ENCODE assay signal across 1 cellular context in genomic region chr14:73238262-73238852, GRCh38.
A peak's percentile ranks its signal among the peaks of the same experiment; 100 is the strongest.
TF ChIP-seq lines count a peak whose summit lies in the region.

No MANE protein-coding gene starts in this region.

TF ChIP-seq in H1, 55 proteins besides CTCF, POLR2A, EP300 and RAD21 (continued from another document):
- TF ChIP-seq BACH1 (IDR thresholded peaks at IDR 0.05; ENCODE audit: low read length) (no peak), RNF2 (IDR thresholded peaks at IDR 0.05; ENCODE audit: borderline replicate concordance, low read depth, low read length, missing control alignments, poor library complexity, severe bottlenecking) (no peak), CBX8 (IDR thresholded peaks at IDR 0.05; ENCODE audit: borderline replicate concordance, low read depth, low read length) (no peak), KDM1A (IDR thresholded peaks at IDR 0.05; ENCODE audit: borderline replicate concordance, low read length) (no peak), RBBP5 (IDR thresholded peaks at IDR 0.05; ENCODE audit: borderline replicate concordance, low read depth, low read length) (no peak), TBP (IDR thresholded peaks at IDR 0.05; ENCODE audit: low read depth, low read length) (no peak), EGR1 (IDR thresholded peaks at IDR 0.05; ENCODE audit: borderline replicate concordance, low read depth, low read length) (no peak), TEAD4 (IDR thresholded peaks at IDR 0.05; ENCODE audit: low read depth, low read length) (0 out of 2 replicates have a peak, but pooled peaks have one; percentile 22), ATF2 (IDR thresholded peaks at IDR 0.05; ENCODE audit: low read length) (no peak), KDM4A (IDR thresholded peaks at IDR 0.05; ENCODE audit: low read depth, low read length, severe bottlenecking) (no peak), PHF8 (conservative IDR thresholded peaks at IDR 0.05; ENCODE audit: low read depth, low read length) (no peak), NANOG (IDR thresholded peaks at IDR 0.05; ENCODE audit: insufficient read depth, low read depth, low read length, poor library complexity, severe bottlenecking) (no peak), KDM5A (IDR thresholded peaks at IDR 0.05; ENCODE audit: low read length) (no peak), GABPA (IDR thresholded peaks at IDR 0.05; ENCODE audit: borderline replicate concordance, insufficient read depth, low read length) (no peak; the same call in 1 of the 2 replicates), JUND (IDR thresholded peaks at IDR 0.05; ENCODE audit: low read length) (no peak), SUZ12 (IDR thresholded peaks at IDR 0.05; ENCODE audit: low read length) (0 out of 2 replicates have a peak, but pooled peaks have one; percentile 54), SRF (IDR thresholded peaks at IDR 0.05; ENCODE audit: low read depth, low read length) (no peak), TAF1 (IDR thresholded peaks at IDR 0.05; ENCODE audit: low read depth, low read length) (no peak), RXRA (IDR thresholded peaks at IDR 0.05; ENCODE audit: insufficient read depth, low read depth, low read length) (no peak), SIX5 (IDR thresholded peaks at IDR 0.05; ENCODE audit: low read depth, low read length) (no peak), CHD2 (IDR thresholded peaks at IDR 0.05; ENCODE audit: low read length) (no peak), CBX5 (IDR thresholded peaks at IDR 0.05; ENCODE audit: low read depth, low read length) (no peak), ZNF274 (IDR thresholded peaks at IDR 0.05; ENCODE audit: borderline replicate concordance, extremely low read depth, low read length) (no peak), GTF2F1 (IDR thresholded peaks at IDR 0.05; ENCODE audit: borderline replicate concordance, low read depth, low read length) (no peak)
